9 cellular contexts compared by ENCODE assay signal in genomic region chr7:100966542-100967291, GRCh38. TPM values are rescaled to one million over a fixed set of nuclear protein-coding genes. Genes with fewer than 3 reads are reported as not detected.
A peak's percentile ranks its signal among the peaks of the same experiment; 100 is the strongest.
DNase-seq lines count a peak whose midpoint lies in the region; ATAC-seq and TF ChIP-seq lines count a peak whose summit lies in the region.
"Had no signal": no experiment of that assay in that cellular context is flagged by ENCODE, and none has a peak within 500 bp of the region (broad histone marks: within the 10 kb centered on the region; RNA-seq: fewer than 3 reads in every experiment).

No MANE protein-coding gene starts in this region.

- H3K36me3 ChIP-seq in SK-N-SH (replicated peaks in 1 of 2; ENCODE audit: control insufficient read depth in 1 of 2, insufficient read depth in 2 of 2, low read length in 1 of 2) (no peaks in the 10 kb centered on the region), prostate gland (no peaks in the 10 kb centered on the region)

- no peak overlapping the region for H3K27ac Mint-ChIP-seq in glutamatergic neuron (ENCODE audit: unreplicated experiment)

- H3K4me3 ChIP-seq in SK-N-SH (ENCODE audit: low read depth in 2 of 2, low read length in 1 of 2) (peak overlapping the region in 1 of 2 experiments; percentile 54; a peak in 2 of 4 replicates), prostate gland (peak overlapping the region; percentile 23 to 35)

- TF ChIP-seq CTCF in GM20000 (IDR thresholded peaks at IDR 0.05; ENCODE audit: extremely low read depth, missing control alignments) = no peak
- TF ChIP-seq CTCF in SK-N-SH (IDR thresholded peaks at IDR 0.05) = no peak
- TF ChIP-seq CTCF in glutamatergic neuron (IDR thresholded peaks at IDR 0.05; ENCODE audit: partially characterized antibody, unreplicated experiment) = peak; percentile 54
- no peak for TF ChIP-seq CTCF in prostate gland (IDR thresholded peaks at IDR 0.05)

- H3K4me2 ChIP-seq in SK-N-SH = peak overlapping the region; percentile 41; the same call in 1 of the 2 replicates

- 4% methylated on average over 40 of the region's 40 CpGs for WGBS in SK-N-SH (ENCODE audit: low lambda C conversion rate)
- 10% methylated on average over 40 of the region's 40 CpGs for WGBS in prostate gland

- CTCF ChIA-PET in SK-N-SH (lab: Yijun Ruan, JAX) = interaction anchor here (0.7 to 3.2 kb wide), 37 partner anchors 9 to 505 kb away, joined by 3 to 21 read pairs (median 4); partner anchors contain the start of genes ACHE, MUC17, MUC3A and UFSP1

- peaks cover 25% of the 10 kb centered on the region for H3K27me3 Mint-ChIP-seq in glutamatergic neuron (ENCODE audit: unreplicated experiment)

- H3K4me3 Mint-ChIP-seq in glutamatergic neuron (ENCODE audit: unreplicated experiment) = peak overlapping the region; percentile 64

- H3K79me2 ChIP-seq in SK-N-SH (ENCODE audit: insufficient read depth) = no peaks in the 10 kb centered on the region

- H3K9ac ChIP-seq in SK-N-SH = no peak overlapping the region

- H3K36me3 Mint-ChIP-seq in glutamatergic neuron (ENCODE audit: unreplicated experiment) = no peaks in the 10 kb centered on the region

- peaks cover 9% of the 10 kb centered on the region for H3K9me3 Mint-ChIP-seq in glutamatergic neuron (ENCODE audit: unreplicated experiment)

- H3K9me2 ChIP-seq in SK-N-SH = no peaks in the 10 kb centered on the region

- H3K4me1 Mint-ChIP-seq in glutamatergic neuron (ENCODE audit: low read depth, unreplicated experiment) = peaks cover 11% of the 10 kb centered on the region

- no peak for TF ChIP-seq RAD21 in SK-N-SH (IDR thresholded peaks at IDR 0.05; ENCODE audit: low read length)

- DNase-seq in GM20000 (ENCODE audit: low spot score) = peak; percentile 52
- DNase-seq in SK-N-SH = peak; percentile 61
- DNase-seq in glutamatergic neuron = peak; percentile 39
- DNase-seq in prostate gland (ENCODE audit: low spot score) = no peak
- DNase-seq in KG1 (lab: John Stamatoyannopoulos, UW) = no peak
- no peak for DNase-seq in kidney glomerular epithelial cell (lab: John Stamatoyannopoulos, UW)
- no peak for DNase-seq in RPMI8226

- POLR2A ChIA-PET in SK-N-SH (lab: Yijun Ruan, JAX) = no interaction called here

- H3F3A ChIP-seq in SK-N-SH (replicated peaks; ENCODE audit: insufficient read depth) = no peaks in the 10 kb centered on the region

- H3K27ac ChIP-seq in SK-N-SH (ENCODE audit: low read depth in 2 of 2, low read length in 1 of 2) (no peak overlapping the region), prostate gland (peak overlapping the region; percentile 8 to 36)

- H4K20me1 ChIP-seq in SK-N-SH (ENCODE audit: insufficient read depth) = no peaks in the 10 kb centered on the region

- TF ChIP-seq POLR2A in prostate gland (IDR thresholded peaks at IDR 0.05) = peak; percentile 1

- no peak for ATAC-seq in HG02981 (IDR thresholded peaks at IDR 0.05; ENCODE audit: unreplicated experiment)

- H3K27me3 ChIP-seq in SK-N-SH (ENCODE audit: insufficient read depth) = peaks cover 96% of the 10 kb centered on the region
- H3K27me3 ChIP-seq in prostate gland (replicated peaks; ENCODE audit: insufficient read depth) = peaks cover 25% of the 10 kb centered on the region

- TF ChIP-seq EP300 in SK-N-SH (IDR thresholded peaks at IDR 0.05; ENCODE audit: borderline replicate concordance in 1 of 2, low read depth in 1 of 2, low read length in 1 of 2) = no peak

- H3K4me1 ChIP-seq in SK-N-SH (ENCODE audit: control insufficient read depth in 1 of 2, insufficient read depth in 2 of 2, low read depth in 1 of 2, low read length in 1 of 2) = peaks cover 0 to 7% of the 10 kb centered on the region in 2 experiments; a peak in 1 of 4 replicates
- H3K4me1 ChIP-seq in prostate gland (replicated peaks) = peaks cover 9% of the 10 kb centered on the region

- H2AFZ ChIP-seq in SK-N-SH (ENCODE audit: low read depth) = no peak overlapping the region

- intact Hi-C loops in prostate gland (cut with DNase I) = loop anchor here (5.0 kb wide), 1 partner anchor 91 kb away; no protein-coding TSS in a partner anchor

- H3K9me3 ChIP-seq in SK-N-SH = no peaks in the 10 kb centered on the region
- H3K9me3 ChIP-seq in prostate gland = no peaks in the 10 kb centered on the region

TF ChIP-seq in SK-N-SH, 30 proteins besides CTCF, POLR2A, EP300 and RAD21 (continues in another document):
- no peak for TF ChIP-seq YY1 (IDR thresholded peaks at IDR 0.05; ENCODE audit: low read depth)
- TF ChIP-seq GABPA (IDR thresholded peaks at IDR 0.05; ENCODE audit: low read depth) = no peak
- no peak for TF ChIP-seq USF1 (IDR thresholded peaks at IDR 0.05; ENCODE audit: borderline replicate concordance, low read depth)
- TF ChIP-seq ZBTB33 (IDR thresholded peaks at IDR 0.05; ENCODE audit: borderline replicate concordance, low read depth) = no peak
- no peak for TF ChIP-seq JUND (IDR thresholded peaks at IDR 0.05)
- no peak for TF ChIP-seq RFX5 (IDR thresholded peaks at IDR 0.05; ENCODE audit: low read length)
- TF ChIP-seq SIN3A (IDR thresholded peaks at IDR 0.05; ENCODE audit: borderline replicate concordance, low read depth, low read length) = no peak
- no peak for TF ChIP-seq TAF1 (IDR thresholded peaks at IDR 0.05; ENCODE audit: borderline replicate concordance, low read depth, low read length)
- no peak for TF ChIP-seq POLR2AphosphoS5 (IDR thresholded peaks at IDR 0.05; ENCODE audit: low read depth, low read length)
- TF ChIP-seq RXRA (IDR thresholded peaks at IDR 0.05; ENCODE audit: borderline replicate concordance, low read depth) = no peak
- no peak for TF ChIP-seq PBX3 (IDR thresholded peaks at IDR 0.05)
- TF ChIP-seq EZH2phosphoT487 (IDR thresholded peaks at IDR 0.05; ENCODE audit: borderline replicate concordance, low read depth) = no peak; the same call in 1 of the 2 replicates
- no peak; the same call in 1 of the 2 replicates for TF ChIP-seq NRF1 (IDR thresholded peaks at IDR 0.05; ENCODE audit: low read depth, low read length)
- TF ChIP-seq MXI1 (IDR thresholded peaks at IDR 0.05; ENCODE audit: low read depth, low read length) = no peak

RNA-seq across cellular contexts. Expression of gene MUC12, which starts 2.6 kb away (rescaled TPM):
- polyA plus RNA-seq in SK-N-SH (2012; rRNA removed) = 0.18 TPM in 1 of 2 replicates, not detected in the other
- 0.09 and 0.12 TPM in 2 replicates for polyA plus RNA-seq in SK-N-SH (2012; cell fraction: cytosol; rRNA removed)
- 0.24 and 0.53 TPM in 2 replicates for polyA plus RNA-seq in SK-N-SH (2012; cell fraction: nucleus; rRNA removed)
- total RNA-seq in glutamatergic neuron (ENCODE audit: unreplicated experiment) (1.0 TPM), prostate gland (10 to 100 TPM in 1 of 2 donors, 1 to 10 TPM in 1; 4.0 to 20.9 TPM)
- total RNA-seq: glomerular endothelial cell had no signal

RNA-seq across cellular contexts. Expression of gene MUC3A, which starts 17.4 kb away (rescaled TPM):
- polyA plus RNA-seq in SK-N-SH (2012; rRNA removed) = 0.03 and 0.11 TPM in 2 replicates
- polyA plus RNA-seq in SK-N-SH (2012; cell fraction: cytosol; rRNA removed) = 0.03 TPM in 1 of 2 replicates, not detected in the other
- 0.05 TPM in 1 of 2 replicates, not detected in the other for polyA plus RNA-seq in SK-N-SH (2012; cell fraction: nucleus; rRNA removed)
- total RNA-seq in glutamatergic neuron (ENCODE audit: unreplicated experiment) (6.3 TPM), prostate gland (10 to 100 TPM; 28.8 to 46.0 TPM)
- total RNA-seq: glomerular endothelial cell had no signal

RNA-seq across cellular contexts. Expression of gene MUC17, which starts 53.2 kb away (rescaled TPM):
- not detected in 2 replicates for polyA plus RNA-seq in SK-N-SH (2012; rRNA removed)
- polyA plus RNA-seq in SK-N-SH (2012; cell fraction: cytosol; rRNA removed) = not detected in 2 replicates
- polyA plus RNA-seq in SK-N-SH (2012; cell fraction: nucleus; rRNA removed) = not detected in 2 replicates
- total RNA-seq in glutamatergic neuron (ENCODE audit: unreplicated experiment) (not detected), prostate gland (under 1 TPM in 1 of 2 donors, not detected in 1; 0.23 TPM)
- total RNA-seq: glomerular endothelial cell had no signal

Comparison
In these comparisons a context has a peak if more than half of its experiments do, and no peak if none do; other contexts are left out.
1. DNase-seq: peak in GM20000 (single experiment), SK-N-SH (single experiment) and glutamatergic neuron (single experiment); none in prostate gland (single experiment), KG1 (single experiment), kidney glomerular epithelial cell (single experiment) and RPMI8226 (single experiment).
2. H3K27ac ChIP-seq: peak in prostate gland (2 of 2); none in SK-N-SH (0 of 2).